In genomic region chr9:34635556-34635955, GRCh38 we compare ENCODE assay signal across 1 cellular context.
TF ChIP-seq lines count a peak whose summit lies in the region.

No MANE protein-coding gene starts in this region.

TF ChIP-seq in HepG2, 621 proteins besides CTCF, POLR2A, EP300 and RAD21:
- TF ChIP-seq RBFOX2 (IDR thresholded peaks at IDR 0.05; ENCODE audit: low read depth, low read length) (0 out of 2 replicates have a peak, but pooled peaks have one; percentile 16), ZNF816 (CRISPR knock-in tag; IDR thresholded peaks at IDR 0.05; ENCODE audit: borderline replicate concordance) (no peak), AGO2 (optimal IDR thresholded peaks at IDR 0.05; ENCODE audit: low read depth, low read length) (peak; percentile 21)
TF ChIP-seq in HepG2: peak in this region for 2.
